Comparison of ENCODE assay signal across 9 cellular contexts in the genomic region with DNA sequence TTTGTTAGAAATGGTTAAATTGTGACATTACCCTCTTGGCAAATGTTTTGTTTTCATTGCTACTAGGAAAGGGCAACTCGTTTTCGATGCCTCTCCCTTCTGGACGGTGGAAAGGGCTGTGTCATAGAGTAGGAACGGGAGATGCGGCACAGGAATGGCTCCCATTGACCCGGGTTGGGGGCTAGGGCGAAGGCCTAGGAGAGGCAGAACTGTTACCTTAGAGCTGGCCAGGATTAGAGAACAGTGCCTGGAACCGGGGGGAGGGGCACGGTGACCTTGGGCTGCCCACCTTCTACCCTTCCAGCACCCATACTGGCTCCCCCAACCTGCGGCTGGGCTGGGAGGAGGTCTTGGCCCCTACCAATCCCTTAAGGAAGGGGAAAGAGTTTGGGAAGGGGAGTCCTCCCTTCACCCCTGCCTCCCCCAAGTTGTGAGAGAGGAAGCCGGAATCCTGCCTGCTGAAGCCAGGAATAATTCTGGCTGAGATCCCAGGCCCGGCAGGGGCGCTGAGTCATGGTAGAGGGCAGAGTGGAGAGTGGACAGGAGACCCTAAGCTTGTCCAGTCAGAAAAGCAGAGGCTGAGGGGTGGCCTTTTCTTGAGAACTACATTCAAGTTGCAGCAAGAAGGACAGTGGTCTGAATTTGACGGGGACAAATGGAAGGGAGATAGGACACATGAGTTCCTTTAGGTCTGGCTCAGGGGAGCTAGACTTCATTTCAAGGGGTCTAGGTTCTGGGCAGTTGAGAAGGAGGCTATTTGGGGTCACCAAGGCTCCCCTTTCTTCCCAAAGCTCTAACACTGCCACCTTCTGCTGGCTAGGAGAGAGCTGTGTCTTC. TPM values are rescaled to one million over a fixed set of nuclear protein-coding genes. Genes with fewer than 3 reads are reported as not detected.
DNase-seq lines count a peak whose midpoint lies in the region; ATAC-seq and TF ChIP-seq lines count a peak whose summit lies in the region.
"Had no signal": no experiment of that assay in that cellular context is flagged by ENCODE, and none has a peak within 500 bp of the region (broad histone marks: within the 10 kb centered on the region; RNA-seq: fewer than 3 reads in every experiment).

No MANE protein-coding gene starts in this region.

- peak; percentile 57 to 66 (median 60) for ATAC-seq in right lobe of liver
- no peak for ATAC-seq in GM21825 (IDR thresholded peaks at IDR 0.05; ENCODE audit: unreplicated experiment)
- no peak for ATAC-seq in GM18519 (IDR thresholded peaks at IDR 0.05; ENCODE audit: low FRiP score, unreplicated experiment)

- peaks cover 0 to 79% (median 38%) of the 10 kb centered on the region in 4 donors for H3K4me1 ChIP-seq in right lobe of liver

- TF ChIP-seq CTCF in choroid plexus epithelial cell (conservative IDR thresholded peaks at IDR 0.05; ENCODE audit: low read depth, low read length) (no peak), right lobe of liver (IDR thresholded peaks at IDR 0.05) (no peak)

- H3K27ac ChIP-seq in right lobe of liver (peak overlapping the region; percentile 90 to 94 (median 92)), temporal lobe (ENCODE audit: low read depth, low read length) (peak overlapping the region; percentile 95)

- no peaks in the 10 kb centered on the region for H3K9me3 ChIP-seq in right lobe of liver

- intact Hi-C loops in right lobe of liver (cut with DNase I), result no loop called here

- TF ChIP-seq POLR2A in right lobe of liver (IDR thresholded peaks at IDR 0.05), result peak; percentile 64

- peak; percentile 94 for DNase-seq in EL
- peak; percentile 17 for DNase-seq in NCI-H446 treated with DMSO at 0.1 percent for 48 hours (lab: John Stamatoyannopoulos, UW)
- peak; percentile 95 for DNase-seq in choroid plexus epithelial cell (ENCODE audit: low read depth)
- DNase-seq in right lobe of liver, result peak; percentile 82 to 85 (median 84)
- no peak for DNase-seq in COLO829 (ENCODE audit: low spot score)

- 4% methylated on average over 13 of the region's 14 CpGs for WGBS in right lobe of liver (ENCODE audit: insufficient coverage, low coverage, low lambda C conversion rate, missing lambda C conversion rate)

- H3K36me3 ChIP-seq in right lobe of liver, result no peaks in the 10 kb centered on the region

- no peaks in the 10 kb centered on the region for H3K27me3 ChIP-seq in right lobe of liver

- H3K4me3 ChIP-seq in choroid plexus epithelial cell (ENCODE audit: low read depth, low read length) (peak overlapping the region; percentile 36), right lobe of liver (peak overlapping the region; percentile 25 to 51 (median 46))

RNA-seq across cellular contexts. Expression of gene LMNA, which starts 8.2 kb away (rescaled TPM):
- 100 to 1,000 TPM in 3 of 6 experiments, 10 to 100 TPM in 3; 79.4 to 129 (median 98.8) TPM for total RNA-seq in right lobe of liver
- 20.4 TPM for total RNA-seq in temporal lobe

RNA-seq across cellular contexts. Expression of gene SEMA4A, which starts 30.6 kb away (rescaled TPM):
- total RNA-seq in right lobe of liver, result 1 to 10 TPM in 4 of 6 experiments, under 1 TPM in 2; 0.62 to 2.6 (median 1.3) TPM
- 24.8 TPM for total RNA-seq in temporal lobe

RNA-seq across cellular contexts. Expression of gene MEX3A, which starts 40.5 kb away (rescaled TPM):
- total RNA-seq in right lobe of liver (1 to 10 TPM in 1 of 6 experiments, under 1 TPM in 5; 0.35 to 1.4 (median 0.83) TPM), temporal lobe (44.0 TPM)
- total RNA-seq: T-helper 1 cell treated with Interleukin-12 subunit alpha and Interleukin-12 subunit beta and Interleukin-4 antibody, amounts not matched to agents 30 ng/mL and 1 ng/mL, for 36 hours had no signal

Comparison
In these comparisons a context has a peak if more than half of its experiments do, and no peak if none do; other contexts are left out.
1. ATAC-seq: peak in right lobe of liver (4 of 4); none in GM21825 (single experiment) and GM18519 (single experiment).
2. RNA of gene MEX3A, which starts 40.5 kb away (total RNA-seq): 44.0 TPM in temporal lobe (single experiment); 0.35 to 1.4 TPM in right lobe of liver; every median in the first group is over 10 times any median in the second.